Comparison of ENCODE assay signal across 31 cellular contexts in genomic region chr16:9345889-9346288, GRCh38.
DNase-seq lines count a peak whose midpoint lies in the region; ATAC-seq and TF ChIP-seq lines count a peak whose summit lies in the region.
"Had no signal": no experiment of that assay in that cellular context is flagged by ENCODE, and none has a peak within 500 bp of the region (broad histone marks: within the 10 kb centered on the region; RNA-seq: fewer than 3 reads in every experiment).

No MANE protein-coding gene starts in this region.

- H3K4me3 ChIP-seq in esophagus muscularis mucosa, result no peak overlapping the region
- H3K4me3 ChIP-seq: A549; BLaER1; BLaER1 treated with 17β-estradiol and CSF1 and Interleukin-3, amounts not matched to agents 10 nM and 100 nM had no signal

- DNase-seq in esophagus muscularis mucosa (ENCODE audit: extremely low spot score) (peak; percentile 21), left lobe of liver (ENCODE audit: low spot score) (no peak), endothelial cell (ENCODE audit: low spot score) (no peak)
- no peak for DNase-seq in activated effector memory CD4-positive, alpha-beta T cell treated with Interleukin-2 at 50 U/mL for 16 hours
- DNase-seq: 8988T; ACHN; AML-193; BE2C; C1 segment of cervical spinal cord; Caco-2; Calu3; CD4-positive, alpha-beta memory T cell; CD4-positive, alpha-beta T cell; CD4-positive, CD25-positive, alpha-beta regulatory T cell; CD8-positive, alpha-beta memory T cell; CD8-positive, alpha-beta T cell; COR-L47; DMS 273 treated with DMSO at 0.1 percent for 48 hours; DMS153; DMS53; DMS79; DMS79 treated with DMSO at 0.1 percent for 48 hours; DND-41; EL had no signal

- no peak overlapping the region for H3K27ac ChIP-seq in esophagus muscularis mucosa (replicated peaks in 1 of 4)
- H3K27ac ChIP-seq: 22Rv1, A549, BLaER1, C4-2B had no signal

- no peak for TF ChIP-seq CTCF in esophagus muscularis mucosa (IDR thresholded peaks at IDR 0.05)
- no peak for TF ChIP-seq CTCF in endothelial cell (IDR thresholded peaks at IDR 0.05; ENCODE audit: unreplicated experiment)

- TF ChIP-seq EP300 in esophagus muscularis mucosa (IDR thresholded peaks at IDR 0.05), result no peak

- H3K4me3 Mint-ChIP-seq in endothelial cell (ENCODE audit: unreplicated experiment), result no peak overlapping the region
- H3K4me3 Mint-ChIP-seq: B cell; CD14-positive monocyte; CD4-positive, alpha-beta memory T cell; CD4-positive, alpha-beta T cell; CD4-positive, CD25-positive, alpha-beta regulatory T cell; CD8-positive, alpha-beta memory T cell; CD8-positive, alpha-beta T cell had no signal

- no peaks in the 10 kb centered on the region for H3K36me3 ChIP-seq in esophagus muscularis mucosa
- H3K36me3 ChIP-seq: BE2C; BLaER1; BLaER1 treated with 17β-estradiol and CSF1 and Interleukin-3, amounts not matched to agents 10 nM and 100 nM had no signal

- H3K36me3 Mint-ChIP-seq in endothelial cell (ENCODE audit: low read depth, unreplicated experiment), result no peaks in the 10 kb centered on the region
- H3K36me3 Mint-ChIP-seq: CD14-positive monocyte; CD4-positive, alpha-beta memory T cell; CD4-positive, CD25-positive, alpha-beta regulatory T cell; CD8-positive, alpha-beta memory T cell; CD8-positive, alpha-beta T cell had no signal

- WGBS in esophagus muscularis mucosa, result 47% methylated on average over 1 of the region's 1 CpG

- TF ChIP-seq POLR2A in esophagus muscularis mucosa (IDR thresholded peaks at IDR 0.05; ENCODE audit: low read depth), result no peak

- H3K4me1 Mint-ChIP-seq in endothelial cell (ENCODE audit: unreplicated experiment), result no peaks in the 10 kb centered on the region
- H3K4me1 Mint-ChIP-seq: B cell; CD4-positive, alpha-beta memory T cell; CD4-positive, CD25-positive, alpha-beta regulatory T cell; CD8-positive, alpha-beta memory T cell had no signal

- no peak overlapping the region for H3K27ac Mint-ChIP-seq in endothelial cell (ENCODE audit: unreplicated experiment)
- H3K27ac Mint-ChIP-seq: B cell; CD14-positive monocyte; CD4-positive, alpha-beta memory T cell; CD4-positive, alpha-beta T cell; CD4-positive, CD25-positive, alpha-beta regulatory T cell; CD8-positive, alpha-beta memory T cell; CD8-positive, alpha-beta T cell had no signal

- ATAC-seq in left lobe of liver, result peak; percentile 40
- ATAC-seq: A549; CD8-positive, alpha-beta T cell had no signal

- no peaks in the 10 kb centered on the region for H3K27me3 ChIP-seq in esophagus muscularis mucosa
- H3K27me3 ChIP-seq: BE2C; BLaER1; BLaER1 treated with 17β-estradiol and CSF1 and Interleukin-3, amounts not matched to agents 10 nM and 100 nM had no signal

- no peaks in the 10 kb centered on the region for H3K27me3 Mint-ChIP-seq in endothelial cell (ENCODE audit: unreplicated experiment)
- H3K27me3 Mint-ChIP-seq: CD4-positive, alpha-beta memory T cell; CD4-positive, alpha-beta T cell; CD4-positive, CD25-positive, alpha-beta regulatory T cell; CD8-positive, alpha-beta memory T cell had no signal

- H3K9me3 ChIP-seq in esophagus muscularis mucosa, result peaks cover 0 to 9% (median 3%) of the 10 kb centered on the region in 4 donors
- H3K9me3 ChIP-seq: BE2C, Caco-2 had no signal

- H3K9me3 Mint-ChIP-seq in endothelial cell (ENCODE audit: unreplicated experiment), result peaks cover 11% of the 10 kb centered on the region

- intact Hi-C loops in esophagus muscularis mucosa (cut with DNase I), result no loop called here

- H3K4me1 ChIP-seq in esophagus muscularis mucosa, result peaks cover 10 to 36% (median 28%) of the 10 kb centered on the region in 4 donors
- H3K4me1 ChIP-seq: A549, BE2C, BLaER1, Caco-2 had no signal
